In the genomic region with DNA sequence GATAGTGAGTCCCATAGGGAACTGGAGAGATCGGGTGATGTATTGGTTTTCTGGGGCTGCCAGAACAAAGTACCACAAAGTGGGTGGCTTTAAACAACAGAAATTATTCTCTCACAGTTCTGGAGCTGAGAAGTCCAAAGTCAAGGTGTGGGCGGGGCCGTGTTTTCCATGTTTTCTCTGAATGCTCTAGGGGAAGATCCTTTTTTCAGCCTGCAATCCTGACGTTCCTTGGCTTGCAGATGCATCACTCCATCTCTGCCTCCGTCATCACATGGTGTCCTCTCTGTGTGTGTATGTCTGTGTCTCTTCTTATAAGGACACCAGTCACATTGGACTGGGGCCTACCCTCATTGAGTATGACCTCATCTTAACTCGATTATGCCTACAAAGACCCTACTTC, we compare ENCODE assay signal across 28 cellular contexts. TPM values are rescaled to one million over a fixed set of nuclear protein-coding genes. Genes with fewer than 3 reads are reported as not detected.
DNase-seq lines count a peak whose midpoint lies in the region; ATAC-seq, FAIRE-seq and TF ChIP-seq lines count a peak whose summit lies in the region.
"Had no signal": no experiment of that assay in that cellular context is flagged by ENCODE, and none has a peak within 500 bp of the region (broad histone marks: within the 10 kb centered on the region; RNA-seq: fewer than 3 reads in every experiment).

No MANE protein-coding gene starts in this region.

- no peaks in the 10 kb centered on the region for H3K36me3 ChIP-seq in HEK293 (ENCODE audit: control insufficient read depth in 2 of 2, insufficient read depth in 1 of 2, low read length in 2 of 2)
- no peaks in the 10 kb centered on the region for H3K36me3 ChIP-seq in astrocyte (ENCODE audit: insufficient read depth, low read length)
- H3K36me3 ChIP-seq: BE2C; BLaER1 treated with 17β-estradiol and CSF1 and Interleukin-3, amounts not matched to agents 10 nM and 100 nM had no signal

- no peak overlapping the region for H3K4me3 ChIP-seq in HEK293 (ENCODE audit: low read depth, low read length)
- no peak overlapping the region for H3K4me3 ChIP-seq in astrocyte (ENCODE audit: insufficient read depth, low read depth, low read length)
- H3K4me3 ChIP-seq: A549; BLaER1 treated with 17β-estradiol and CSF1 and Interleukin-3, amounts not matched to agents 10 nM and 100 nM; GM23248 had no signal

- peaks cover 2% of the 10 kb centered on the region for H3K36me3 Mint-ChIP-seq in astrocyte (ENCODE audit: low read depth, unreplicated experiment)
- H3K36me3 Mint-ChIP-seq: CD14-positive monocyte had no signal

- H3K9ac ChIP-seq in astrocyte (ENCODE audit: low read length), result no peak overlapping the region
- H3K9ac ChIP-seq: BLaER1 treated with 17β-estradiol and CSF1 and Interleukin-3, amounts not matched to agents 10 nM and 100 nM; GM23248 had no signal

- H3K9me3 ChIP-seq in HEK293 (ENCODE audit: control insufficient read depth, insufficient read depth, low read depth, low read length), result no peaks in the 10 kb centered on the region
- no peaks in the 10 kb centered on the region for H3K9me3 ChIP-seq in astrocyte (ENCODE audit: insufficient read depth, low read depth, low read length)
- H3K9me3 ChIP-seq: A549, BE2C had no signal

- H3K27me3 Mint-ChIP-seq in astrocyte (ENCODE audit: low read depth, unreplicated experiment), result no peaks in the 10 kb centered on the region
- H3K27me3 Mint-ChIP-seq: CD4-positive, alpha-beta T cell had no signal

- no peaks in the 10 kb centered on the region for H3K79me2 ChIP-seq in astrocyte (ENCODE audit: insufficient read depth, low read length)

- no peak overlapping the region for H3K27ac Mint-ChIP-seq in astrocyte (ENCODE audit: unreplicated experiment)
- H3K27ac Mint-ChIP-seq: CD14-positive monocyte; CD4-positive, alpha-beta T cell; CD8-positive, alpha-beta memory T cell had no signal

- H3K27me3 ChIP-seq in astrocyte (ENCODE audit: insufficient read depth, low read length) (no peaks in the 10 kb centered on the region), layer of hippocampus (ENCODE audit: control insufficient read depth, insufficient read depth, low read length) (no peaks in the 10 kb centered on the region)
- H3K27me3 ChIP-seq: BE2C had no signal

- no peak overlapping the region for H3K4me2 ChIP-seq in astrocyte (ENCODE audit: low read length)
- H3K4me2 ChIP-seq: A549; BLaER1 treated with 17β-estradiol and CSF1 and Interleukin-3, amounts not matched to agents 10 nM and 100 nM had no signal

- H3K4me1 Mint-ChIP-seq in astrocyte (ENCODE audit: low read depth, unreplicated experiment), result no peaks in the 10 kb centered on the region
- H3K4me1 Mint-ChIP-seq: CD8-positive, alpha-beta memory T cell had no signal

- TF ChIP-seq CTCF in HEK293 (tag by site-specific recombination; IDR thresholded peaks at IDR 0.05) (no peak), astrocyte (IDR thresholded peaks at IDR 0.05; ENCODE audit: insufficient read depth, low read depth, low read length) (no peak)

- no peaks in the 10 kb centered on the region for H4K20me1 ChIP-seq in astrocyte (ENCODE audit: insufficient read depth, low read length)

- FAIRE-seq in astrocyte (lab: Jason Lieb, UNC), result peak; percentile 37
- FAIRE-seq: A549, D721Med, GM12891, GM18507, H1 had no signal

- no peak overlapping the region for H2AFZ ChIP-seq in astrocyte (ENCODE audit: low read depth, low read length)
- H2AFZ ChIP-seq: GM23248 had no signal

- ATAC-seq in HG03025 (IDR thresholded peaks at IDR 0.05; ENCODE audit: low FRiP score, unreplicated experiment) (no peak), GM19455 (IDR thresholded peaks at IDR 0.05; ENCODE audit: unreplicated experiment) (no peak)
- ATAC-seq: A549 had no signal

- H3K27ac ChIP-seq in HEK293 (ENCODE audit: extremely low read depth, low read depth, low read length) (no peak overlapping the region), astrocyte (ENCODE audit: low read depth, low read length) (no peak overlapping the region), cingulate gyrus (ENCODE audit: low read depth, low read length) (peak overlapping the region; percentile 70), layer of hippocampus (ENCODE audit: low read depth, low read length) (peak overlapping the region; percentile 1)
- H3K27ac ChIP-seq: A549; BLaER1 treated with 17β-estradiol and CSF1 and Interleukin-3, amounts not matched to agents 10 nM and 100 nM; GM23248 had no signal

- POLR2A ChIA-PET in HEK293 (lab: Yijun Ruan, JAX), result interaction anchor here (1.3 kb wide), 1 partner anchor 12 kb away, joined by 3 read pairs; no protein-coding TSS in a partner anchor

- no peak overlapping the region for H3K4me3 Mint-ChIP-seq in astrocyte (ENCODE audit: unreplicated experiment)
- H3K4me3 Mint-ChIP-seq: CD14-positive monocyte; CD4-positive, alpha-beta T cell; CD8-positive, alpha-beta memory T cell had no signal

- H3K9me3 Mint-ChIP-seq in astrocyte (ENCODE audit: unreplicated experiment), result no peaks in the 10 kb centered on the region
- H3K9me3 Mint-ChIP-seq: CD4-positive, alpha-beta T cell; CD8-positive, alpha-beta memory T cell had no signal

- DNase-seq in astrocyte (ENCODE audit: low read depth) (no peak), NCI-H2107 (lab: John Stamatoyannopoulos, UW) (no peak), SK-N-DZ (ENCODE audit: low spot score) (no peak)
- DNase-seq: 8988T; ACHN; AML-193; BE2C; CD4-positive, alpha-beta T cell; CD8-positive, alpha-beta memory T cell; DMS 273 treated with DMSO at 0.1 percent for 48 hours; DMS53; DMS79 treated with DMSO at 0.1 percent for 48 hours; GF-D8; GM23248; H7; HCEC 1CT had no signal

- CTCF ChIA-PET in HEK293 (lab: Yijun Ruan, JAX), result interaction anchor here (1.2 kb wide), 1 partner anchor 207 kb away, joined by 4 read pairs; no protein-coding TSS in a partner anchor

- H3K4me1 ChIP-seq in HEK293 (ENCODE audit: control insufficient read depth, insufficient read depth, low read length), result no peaks in the 10 kb centered on the region
- H3K4me1 ChIP-seq in astrocyte (ENCODE audit: insufficient read depth, low read length), result no peaks in the 10 kb centered on the region
- H3K4me1 ChIP-seq: A549, BE2C had no signal

TF ChIP-seq in HEK293, 187 proteins besides CTCF, POLR2A, EP300 and RAD21:
- TF ChIP-seq ZNF223 (tag by site-specific recombination; IDR thresholded peaks at IDR 0.05), result no peak
- TF ChIP-seq, protein P1, sequence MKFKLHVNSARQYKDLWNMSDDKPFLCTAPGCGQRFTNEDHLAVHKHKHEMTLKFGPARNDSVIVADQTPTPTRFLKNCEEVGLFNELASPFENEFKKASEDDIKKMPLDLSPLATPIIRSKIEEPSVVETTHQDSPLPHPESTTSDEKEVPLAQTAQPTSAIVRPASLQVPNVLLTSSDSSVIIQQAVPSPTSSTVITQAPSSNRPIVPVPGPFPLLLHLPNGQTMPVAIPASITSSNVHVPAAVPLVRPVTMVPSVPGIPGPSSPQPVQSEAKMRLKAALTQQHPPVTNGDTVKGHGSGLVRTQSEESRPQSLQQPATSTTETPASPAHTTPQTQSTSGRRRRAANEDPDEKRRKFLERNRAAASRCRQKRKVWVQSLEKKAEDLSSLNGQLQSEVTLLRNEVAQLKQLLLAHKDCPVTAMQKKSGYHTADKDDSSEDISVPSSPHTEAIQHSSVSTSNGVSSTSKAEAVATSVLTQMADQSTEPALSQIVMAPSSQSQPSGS (tag by site-specific recombination; IDR thresholded peaks at IDR 0.05; ENCODE audit: low read depth), result peak; percentile 43; the same call in 1 of the 2 replicates
TF ChIP-seq in HEK293: peak in this region for 1.

RNA-seq across cellular contexts. Expression of a gene that starts 7.9 kb away (rescaled TPM):
- total RNA-seq in astrocyte, result 21.5 and 22.4 TPM in 2 replicates
- 21.9 and 23.5 TPM in 2 replicates for polyA plus RNA-seq in SK-N-DZ (2014; cell fraction: cytosol; rRNA removed)
- 16.9 and 18.2 TPM in 2 replicates for polyA plus RNA-seq in SK-N-DZ (2014; cell fraction: nucleus; rRNA removed)
- total RNA-seq: CD4-positive, alpha-beta T cell; CD8-positive, alpha-beta memory T cell had no signal
- polyA plus RNA-seq: CD14-positive monocyte had no signal

Comparison
In these comparisons a context has a peak if more than half of its experiments do, and no peak if none do; other contexts are left out.
1. H3K27ac ChIP-seq: peak in cingulate gyrus (single experiment) and layer of hippocampus (single experiment); none in HEK293 (single experiment) and astrocyte (single experiment).